ENCODE assay signal across 8 cellular contexts in the genomic region with DNA sequence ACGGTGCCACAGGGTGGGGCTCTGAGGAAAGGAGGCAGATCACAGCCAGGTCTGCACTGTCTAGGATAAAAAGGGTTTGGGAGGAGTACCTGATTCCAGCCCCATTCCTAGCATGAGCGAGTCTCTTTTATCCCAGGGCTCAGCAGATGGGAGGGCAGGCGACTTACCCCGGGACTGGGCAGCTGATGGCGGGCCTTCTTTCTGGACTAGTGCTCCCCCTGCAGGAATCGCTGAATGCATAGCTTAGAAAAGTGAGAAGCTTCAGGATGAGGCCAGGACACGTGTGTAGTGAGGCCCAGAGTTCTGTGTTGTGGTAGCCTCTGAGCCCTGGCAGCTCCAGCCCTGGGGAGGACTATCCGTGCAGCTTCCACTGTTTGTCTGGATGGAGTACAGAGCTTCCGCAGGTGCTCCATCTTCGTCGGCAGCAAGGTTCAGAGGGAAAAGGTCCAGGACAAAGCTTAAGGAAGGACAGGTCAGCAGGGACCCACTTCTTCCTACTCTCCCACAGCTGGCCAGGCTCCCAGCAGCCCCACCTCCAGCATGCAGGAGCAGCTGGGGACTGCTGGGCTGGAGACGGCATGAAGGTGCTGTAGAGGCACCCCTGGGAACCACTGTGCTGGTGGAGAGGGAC. TPM values are rescaled to one million over a fixed set of nuclear protein-coding genes. Genes with fewer than 3 reads are reported as not detected.
DNase-seq lines count a peak whose midpoint lies in the region; ATAC-seq and TF ChIP-seq lines count a peak whose summit lies in the region.

No MANE protein-coding gene starts in this region.

- no peak overlapping the region for H3K4me3 Mint-ChIP-seq in neural progenitor cell

- peaks cover 11% of the 10 kb centered on the region for H3K4me1 ChIP-seq in neural progenitor cell

- TF ChIP-seq CTCF in 22Rv1 (IDR thresholded peaks at IDR 0.05) (peak; percentile 78), fibroblast of mammary gland (conservative IDR thresholded peaks at IDR 0.05; ENCODE audit: control insufficient read depth, insufficient read depth, low read depth, low read length) (peak; percentile 83), neural progenitor cell (IDR thresholded peaks at IDR 0.05) (peak; percentile 79)

- no peaks in the 10 kb centered on the region for H3K9me3 ChIP-seq in neural progenitor cell (ENCODE audit: low read depth)

- H3K36me3 ChIP-seq in neural progenitor cell = no peaks in the 10 kb centered on the region

- H3K27ac ChIP-seq in 22Rv1 (no peak overlapping the region), neural progenitor cell (no peak overlapping the region)

- H3K4me1 Mint-ChIP-seq in neural progenitor cell = peaks cover 46% of the 10 kb centered on the region

- H3K27ac Mint-ChIP-seq in neural progenitor cell = peak overlapping the region; percentile 40

- H3K27me3 ChIP-seq in neural progenitor cell = no peaks in the 10 kb centered on the region

- DNase-seq in GDM1 (lab: John Stamatoyannopoulos, UW) (peak; percentile 28), NCI-H1694 (lab: John Stamatoyannopoulos, UW) (peak; percentile 84), UCSD-AML1 (lab: John Stamatoyannopoulos, UW; ENCODE audit: unreplicated experiment) (peak; percentile 31), fibroblast of mammary gland (ENCODE audit: low read depth) (peak; percentile 80), neural progenitor cell (ENCODE audit: low spot score) (peak; percentile 84)

- no peaks in the 10 kb centered on the region for H3K36me3 Mint-ChIP-seq in neural progenitor cell

- H3K9ac ChIP-seq in neural progenitor cell = no peak overlapping the region

- no peaks in the 10 kb centered on the region for H3K79me2 ChIP-seq in neural progenitor cell (ENCODE audit: low read depth)

- H3K27me3 Mint-ChIP-seq in neural progenitor cell (ENCODE audit: insufficient read depth, low read depth) = peaks cover 3% of the 10 kb centered on the region

- H3K4me3 ChIP-seq in fibroblast of mammary gland (ENCODE audit: control insufficient read depth, low read depth, low read length) (no peak overlapping the region), neural progenitor cell (no peak overlapping the region)

- H3K4me2 ChIP-seq in neural progenitor cell = no peak overlapping the region

- H3F3A ChIP-seq in neural progenitor cell (ENCODE audit: low read depth) = no peaks in the 10 kb centered on the region

- H2AFZ ChIP-seq in neural progenitor cell (replicated peaks) = no peak overlapping the region

- no peaks in the 10 kb centered on the region for H4K20me1 ChIP-seq in neural progenitor cell (ENCODE audit: low read depth)

- ATAC-seq in GM21786 (IDR thresholded peaks at IDR 0.05; ENCODE audit: unreplicated experiment) = no peak
- no peak for ATAC-seq in GM21619 (IDR thresholded peaks at IDR 0.05; ENCODE audit: unreplicated experiment)

- peaks cover 5% of the 10 kb centered on the region for H3K9me3 Mint-ChIP-seq in neural progenitor cell

RNA-seq across cellular contexts. Expression of a gene that starts 30.4 kb away (rescaled TPM):
- 27.0 and 28.4 TPM in 2 replicates for total RNA-seq in neural progenitor cell (ENCODE audit: low replicate concordance)

RNA-seq across cellular contexts. Expression of a gene that starts 37.2 kb away (rescaled TPM):
- total RNA-seq in neural progenitor cell (ENCODE audit: low replicate concordance) = 14.7 and 23.4 TPM in 2 replicates

Comparison
In these comparisons a context has a peak if more than half of its experiments do, and no peak if none do; other contexts are left out.
1. DNase-seq: peak in every context shown above with its lines; median percentile 84 in NCI-H1694; 84 in neural progenitor cell; 80 in fibroblast of mammary gland; 31 in UCSD-AML1; 28 in GDM1.